Comparison of ENCODE assay signal across 10 cellular contexts in genomic region chr20:51534764-51535386, GRCh38. TPM values are rescaled to one million over a fixed set of nuclear protein-coding genes. Genes with fewer than 3 reads are reported as not detected.
A peak's percentile ranks its signal among the peaks of the same experiment; 100 is the strongest.
DNase-seq lines count a peak whose midpoint lies in the region; ATAC-seq and TF ChIP-seq lines count a peak whose summit lies in the region.
"Had no signal": no experiment of that assay in that cellular context is flagged by ENCODE, and none has a peak within 500 bp of the region (broad histone marks: within the 10 kb centered on the region; RNA-seq: fewer than 3 reads in every experiment).

No MANE protein-coding gene starts in this region.

- H3K4me3 ChIP-seq in transverse colon = no peak overlapping the region

- H3K36me3 ChIP-seq in transverse colon = no peaks in the 10 kb centered on the region

- WGBS in transverse colon (ENCODE audit: low coverage in 1 of 2), 2 donors = 64 to 66% methylated on average over 4 to 9 of the region's 9 CpGs

- in situ Hi-C loops in transverse colon (cut with MboI; ENCODE audit: low pct_ligation_motif_present in 1 of 4, low pct_unique_long_range_greater_than_20kb in 1 of 4, low sequenced_read_pairs in 3 of 4) = no loop called here

- no peaks in the 10 kb centered on the region for H3K27me3 ChIP-seq in transverse colon

- peak; percentile 65 for DNase-seq in stimulated activated CD4-positive, alpha-beta T cell treated with anti-CD3 and anti-CD28 coated beads, Interleukin-15, amount 100 ng/mL, for 24 hours
- DNase-seq in stimulated activated CD4-positive, alpha-beta T cell treated with anti-CD3 and anti-CD28 coated beads, Interleukin-12 subunit alpha, Interleukin-12 subunit beta, amount 100 ng/mL, for 4 hours = no peak
- peak; percentile 33 for DNase-seq in UCSD-AML1 (lab: John Stamatoyannopoulos, UW; ENCODE audit: unreplicated experiment)
- DNase-seq in globus pallidus (ENCODE audit: low spot score) = peak; percentile 54
- no peak for DNase-seq in transverse colon
- DNase-seq in SW 1271 (lab: John Stamatoyannopoulos, UW) = no peak
- no peak for DNase-seq in DMS114 treated with DMSO at 0.1 percent for 48 hours (lab: John Stamatoyannopoulos, UW; ENCODE audit: unreplicated experiment)
- DNase-seq: NCI-H187 had no signal

- no peak for ATAC-seq in GM21447 (IDR thresholded peaks at IDR 0.05; ENCODE audit: unreplicated experiment)
- ATAC-seq: activated CD4-positive, CD25-positive, alpha-beta regulatory T cell treated with anti-CD3 and anti-CD28 coated beads, Interleukin-2, amount 50 U/mL, for 24 hours had no signal

- H3K9me3 ChIP-seq in transverse colon = no peaks in the 10 kb centered on the region

- TF ChIP-seq CTCF in transverse colon (IDR thresholded peaks at IDR 0.05) = no peak

- intact Hi-C loops in transverse colon (cut with DNase I; ENCODE audit: low total_unique reads) = no loop called here

- peaks cover 0 to 19% (median 0%) of the 10 kb centered on the region in 4 donors for H3K4me1 ChIP-seq in transverse colon

- peak overlapping the region in 3 of 4 donors; percentile 5 to 30 (median 10) for H3K27ac ChIP-seq in transverse colon

- no peak for TF ChIP-seq POLR2A in transverse colon (IDR thresholded peaks at IDR 0.05)

- TF ChIP-seq EP300 in transverse colon (IDR thresholded peaks at IDR 0.05; ENCODE audit: low read depth) = no peak

RNA-seq across cellular contexts. Expression of gene NFATC2, which starts 7.6 kb away (rescaled TPM):
- total RNA-seq in transverse colon = 10 to 100 TPM in 3 of 4 donors, 1 to 10 TPM in 1; 5.3 to 22.5 (median 11.5) TPM

Comparison
In these comparisons a context has a peak if more than half of its experiments do, and no peak if none do; other contexts are left out.
1. DNase-seq: peak in stimulated activated CD4-positive, alpha-beta T cell treated with anti-CD3 and anti-CD28 coated beads, Interleukin-15, amount 100 ng/mL, for 24 hours (single experiment), UCSD-AML1 (single experiment) and globus pallidus (single experiment); none in stimulated activated CD4-positive, alpha-beta T cell treated with anti-CD3 and anti-CD28 coated beads, Interleukin-12 subunit alpha, Interleukin-12 subunit beta, amount 100 ng/mL, for 4 hours (single experiment), transverse colon (single experiment), SW 1271 (0 of 2) and DMS114 treated with DMSO at 0.1 percent for 48 hours (single experiment).